ENCODE assay signal across 8 cellular contexts in genomic region chr9:98191615-98192502, GRCh38. TPM values are rescaled to one million over a fixed set of nuclear protein-coding genes. Genes with fewer than 3 reads are reported as not detected.
A peak's percentile ranks its signal among the peaks of the same experiment; 100 is the strongest.
DNase-seq lines count a peak whose midpoint lies in the region; ATAC-seq and TF ChIP-seq lines count a peak whose summit lies in the region.

No MANE protein-coding gene starts in this region.

- H3K27ac ChIP-seq in parathyroid adenoma: no peak overlapping the region

- no peaks in the 10 kb centered on the region for H3K9me3 ChIP-seq in parathyroid adenoma (ENCODE audit: control insufficient read depth, low read length)

- peak overlapping the region; percentile 54 to 57 for H3K4me3 ChIP-seq in foreskin fibroblast (ENCODE audit: low read depth in 1 of 2, low read length in 2 of 2)
- H3K4me3 ChIP-seq in parathyroid adenoma (ENCODE audit: low read depth, low read length): no peak overlapping the region

- ATAC-seq in activated T-cell treated with anti-CD3 and anti-CD28 coated beads, Interleukin-2, amount 50 U/mL, for 72 hours (replicated peaks in 1 of 2): peak; percentile 52 to 56
- no peak for ATAC-seq in GM18907 (IDR thresholded peaks at IDR 0.05; ENCODE audit: unreplicated experiment)

- H3K27ac Mint-ChIP-seq in activated T-cell treated with anti-CD3 and anti-CD28 coated beads, Interleukin-2, amount 50 U/mL, for 72 hours: no peak overlapping the region

- no peaks in the 10 kb centered on the region for H3K36me3 Mint-ChIP-seq in activated T-cell treated with anti-CD3 and anti-CD28 coated beads, Interleukin-2, amount 50 U/mL, for 72 hours (ENCODE audit: insufficient read depth in 2 of 2)

- no peaks in the 10 kb centered on the region for H3K9me3 Mint-ChIP-seq in activated T-cell treated with anti-CD3 and anti-CD28 coated beads, Interleukin-2, amount 50 U/mL, for 72 hours

- no peaks in the 10 kb centered on the region for H3K36me3 ChIP-seq in parathyroid adenoma (ENCODE audit: control insufficient read depth, insufficient read depth, low read length)

- H2AFZ ChIP-seq in parathyroid adenoma: peak overlapping the region; percentile 72

- H3K4me1 Mint-ChIP-seq in activated T-cell treated with anti-CD3 and anti-CD28 coated beads, Interleukin-2, amount 50 U/mL, for 72 hours (ENCODE audit: low read depth): peaks cover 23% of the 10 kb centered on the region

- no peaks in the 10 kb centered on the region for H3K27me3 Mint-ChIP-seq in activated T-cell treated with anti-CD3 and anti-CD28 coated beads, Interleukin-2, amount 50 U/mL, for 72 hours (ENCODE audit: low read depth)

- peak overlapping the region; percentile 69 for H3K4me2 ChIP-seq in parathyroid adenoma (ENCODE audit: low read length)

- H3K4me1 ChIP-seq in parathyroid adenoma: no peaks in the 10 kb centered on the region

- TF ChIP-seq CTCF in foreskin fibroblast (IDR thresholded peaks at IDR 0.05; ENCODE audit: low read depth, low read length) (no peak), parathyroid adenoma (IDR thresholded peaks at IDR 0.05) (no peak)

- H3K79me2 ChIP-seq in parathyroid adenoma: no peaks in the 10 kb centered on the region

- DNase-seq in NCI-H345 (lab: John Stamatoyannopoulos, UW) (peak; percentile 48), NCI-H345 treated with DMSO at 0.1 percent for 48 hours (lab: John Stamatoyannopoulos, UW; ENCODE audit: unreplicated experiment) (no peak), LoVo (ENCODE audit: low spot score) (peak; percentile 32), foreskin fibroblast (no peak), NCI-H187 (lab: John Stamatoyannopoulos, UW) (no peak)
- DNase-seq in activated T-cell treated with anti-CD3 and anti-CD28 coated beads, Interleukin-2, amount 50 U/mL, for 72 hours: peak; percentile 36 to 48

- no peaks in the 10 kb centered on the region for H3K27me3 ChIP-seq in parathyroid adenoma (ENCODE audit: control insufficient read depth, insufficient read depth, low read length)

- H3K9ac ChIP-seq in parathyroid adenoma: no peak overlapping the region

- peak overlapping the region; percentile 84 to 88 for H3K4me3 Mint-ChIP-seq in activated T-cell treated with anti-CD3 and anti-CD28 coated beads, Interleukin-2, amount 50 U/mL, for 72 hours

RNA-seq across cellular contexts. Expression of gene CORO2A, which starts 0.6 kb away (rescaled TPM):
- total RNA-seq in activated T-cell treated with anti-CD3 and anti-CD28 coated beads, Interleukin-2, amount 50 U/mL, for 72 hours: 10 to 100 TPM; 11.0 to 13.1 TPM

Comparison
In these comparisons a context has a peak if more than half of its experiments do, and no peak if none do; other contexts are left out.
1. DNase-seq: peak in NCI-H345 (single experiment), LoVo (single experiment) and activated T-cell treated with anti-CD3 and anti-CD28 coated beads, Interleukin-2, amount 50 U/mL, for 72 hours (2 of 2); none in NCI-H345 treated with DMSO at 0.1 percent for 48 hours (single experiment), foreskin fibroblast (0 of 2) and NCI-H187 (0 of 2).